8 cellular contexts compared by ENCODE assay signal in the genomic region with DNA sequence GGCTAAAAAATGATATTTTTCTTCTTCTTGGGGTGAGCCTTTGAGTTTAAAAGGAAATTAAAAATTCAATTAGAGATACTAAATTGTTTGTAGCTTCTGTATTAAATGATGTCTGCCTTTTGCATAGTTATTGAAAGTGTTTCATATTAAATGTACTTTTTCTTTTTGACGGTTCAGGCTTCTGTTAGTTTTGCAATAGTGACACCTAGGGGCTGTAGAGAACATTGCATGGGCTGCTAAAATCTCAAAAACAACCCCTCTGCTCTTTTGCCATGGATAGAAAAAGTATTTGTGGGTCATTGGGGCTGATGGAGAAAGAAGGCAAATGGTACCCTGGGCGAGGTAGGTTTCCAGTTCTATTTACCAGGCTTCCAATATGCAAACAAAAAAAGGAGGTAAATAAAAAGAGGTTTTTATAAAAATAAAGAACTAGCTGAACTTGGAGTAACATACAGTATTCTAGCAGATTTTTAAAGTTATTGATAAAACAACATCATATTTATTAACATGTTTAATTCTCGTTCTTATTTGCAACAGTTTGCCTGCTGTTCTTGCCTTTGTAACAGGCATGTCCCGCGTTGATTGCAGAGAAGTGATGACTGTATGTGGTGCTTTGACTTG.
DNase-seq lines count a peak whose midpoint lies in the region; ATAC-seq and TF ChIP-seq lines count a peak whose summit lies in the region.

No MANE protein-coding gene starts in this region.

- no peaks in the 10 kb centered on the region for H3K27me3 Mint-ChIP-seq in memory B cell

- TF ChIP-seq CTCF in Peyer's patch (IDR thresholded peaks at IDR 0.05) = peak; percentile 90 to 98 (median 96)
- TF ChIP-seq CTCF in choroid plexus epithelial cell (conservative IDR thresholded peaks at IDR 0.05; ENCODE audit: low read depth, low read length) = peak; percentile 90

- no peak overlapping the region for H3K27ac ChIP-seq in Peyer's patch

- H3K4me3 Mint-ChIP-seq in memory B cell = no peak overlapping the region

- no peak for TF ChIP-seq POLR2A in Peyer's patch (IDR thresholded peaks at IDR 0.05)

- no peak overlapping the region for H3K4me3 ChIP-seq in Jurkat, Clone E6-1 (ENCODE audit: low read length)
- no peak overlapping the region for H3K4me3 ChIP-seq in Peyer's patch
- no peak overlapping the region for H3K4me3 ChIP-seq in choroid plexus epithelial cell (ENCODE audit: low read depth, low read length)

- DNase-seq in DMS53 (lab: John Stamatoyannopoulos, UW) (peak; percentile 78), Peyer's patch (peak in 1 of 3 donors; percentile 61), choroid plexus epithelial cell (ENCODE audit: low read depth) (peak; percentile 71), memory B cell (ENCODE audit: low spot score in 2 of 2) (peak in 1 of 2 donors; percentile 41), ureter (ENCODE audit: low spot score) (no peak)
- DNase-seq in Jurkat, Clone E6-1 (ENCODE audit: low read depth, low spot score) = peak; percentile 49

- peak overlapping the region; percentile 25 for H3K27ac Mint-ChIP-seq in memory B cell

- peaks cover 0 to 8% (median 0%) of the 10 kb centered on the region in 4 donors for H3K4me1 ChIP-seq in Peyer's patch

- no peaks in the 10 kb centered on the region for H3K9me3 Mint-ChIP-seq in memory B cell

- no peaks in the 10 kb centered on the region for H3K27me3 ChIP-seq in Peyer's patch

- ATAC-seq in memory B cell (ENCODE audit: low read depth) (peak; percentile 33), GM21825 (IDR thresholded peaks at IDR 0.05; ENCODE audit: unreplicated experiment) (no peak), GM21367 (IDR thresholded peaks at IDR 0.05; ENCODE audit: unreplicated experiment) (no peak)

- no peaks in the 10 kb centered on the region for H3K9me3 ChIP-seq in Peyer's patch

- H3K36me3 Mint-ChIP-seq in memory B cell = peaks cover 6% of the 10 kb centered on the region

- no peaks in the 10 kb centered on the region for H3K36me3 ChIP-seq in Peyer's patch

- H3K4me1 Mint-ChIP-seq in memory B cell = peaks cover 21% of the 10 kb centered on the region
